14 cellular contexts compared by ENCODE assay signal in genomic region chr15:90030376-90030775, GRCh38. TPM values are rescaled to one million over a fixed set of nuclear protein-coding genes. Genes with fewer than 3 reads are reported as not detected.
DNase-seq lines count a peak whose midpoint lies in the region; ATAC-seq and TF ChIP-seq lines count a peak whose summit lies in the region.
"Had no signal": no experiment of that assay in that cellular context is flagged by ENCODE, and none has a peak within 500 bp of the region (broad histone marks: within the 10 kb centered on the region; RNA-seq: fewer than 3 reads in every experiment).

No MANE protein-coding gene starts in this region.

- H3K4me3 ChIP-seq in NB4 (ENCODE audit: low read depth, low read length) (no peak overlapping the region), heart left ventricle (no peak overlapping the region), psoas muscle (no peak overlapping the region)
- H3K4me3 ChIP-seq: mucosa of descending colon, SJSA1, vagina had no signal

- H3K27me3 ChIP-seq in CD4-positive, alpha-beta T cell (ENCODE audit: control insufficient read depth, insufficient read depth, low read length), result no peaks in the 10 kb centered on the region
- H3K27me3 ChIP-seq in heart left ventricle (no peaks in the 10 kb centered on the region), psoas muscle (ENCODE audit: insufficient read depth in 3 of 3, low read length in 2 of 3) (no peaks in the 10 kb centered on the region)
- H3K27me3 ChIP-seq: SJSA1, vagina had no signal

- TF ChIP-seq POLR2A in NB4 (IDR thresholded peaks at IDR 0.05; ENCODE audit: extremely low read depth, insufficient read length), result no peak
- TF ChIP-seq POLR2A in heart left ventricle (IDR thresholded peaks at IDR 0.05), result no peak

- H3K9me3 ChIP-seq in CD4-positive, alpha-beta T cell (ENCODE audit: control insufficient read depth, low read length), result no peaks in the 10 kb centered on the region
- H3K9me3 ChIP-seq in heart left ventricle (no peaks in the 10 kb centered on the region), psoas muscle (no peaks in the 10 kb centered on the region)
- H3K9me3 ChIP-seq: mucosa of descending colon, SJSA1, vagina had no signal

- H3K4me1 Mint-ChIP-seq in CD4-positive, alpha-beta T cell (ENCODE audit: low read depth), result peaks cover 39% of the 10 kb centered on the region
- H3K4me1 Mint-ChIP-seq in activated T-cell treated with anti-CD3 and anti-CD28 coated beads, Interleukin-2, amount 50 U/mL, for 24 hours (ENCODE audit: low read depth), result peaks cover 42% of the 10 kb centered on the region

- no peaks in the 10 kb centered on the region for H3K9me3 Mint-ChIP-seq in CD4-positive, alpha-beta T cell
- H3K9me3 Mint-ChIP-seq in activated T-cell treated with anti-CD3 and anti-CD28 coated beads, Interleukin-2, amount 50 U/mL, for 24 hours, result no peaks in the 10 kb centered on the region
- H3K9me3 Mint-ChIP-seq: activated naive CD4-positive, alpha-beta T cell treated with anti-CD3 and anti-CD28 coated beads for 36 hours had no signal

- no peak for ATAC-seq in CD4-positive, alpha-beta T cell (ENCODE audit: poor library complexity)
- ATAC-seq in heart left ventricle (peak; percentile 36 to 74 (median 64)), psoas muscle (peak; percentile 71 to 91 (median 90)), HG03520 (IDR thresholded peaks at IDR 0.05; ENCODE audit: unreplicated experiment) (no peak)
- ATAC-seq: mucosa of descending colon had no signal

- H3K27ac ChIP-seq in CD4-positive, alpha-beta T cell (ENCODE audit: low read depth, low read length), result no peak overlapping the region
- H3K27ac ChIP-seq in heart left ventricle, result peak overlapping the region in 1 of 12 donors; percentile 97
- peak overlapping the region; percentile 16 for H3K27ac ChIP-seq in psoas muscle
- H3K27ac ChIP-seq: SJSA1, vagina had no signal

- H3K36me3 Mint-ChIP-seq in CD4-positive, alpha-beta T cell (ENCODE audit: low read depth), result peaks cover 7% of the 10 kb centered on the region
- peaks cover 4% of the 10 kb centered on the region for H3K36me3 Mint-ChIP-seq in activated T-cell treated with anti-CD3 and anti-CD28 coated beads, Interleukin-2, amount 50 U/mL, for 24 hours (ENCODE audit: low read depth)

- H3K4me3 Mint-ChIP-seq in CD4-positive, alpha-beta T cell, result peak overlapping the region; percentile 20
- no peak overlapping the region for H3K4me3 Mint-ChIP-seq in activated T-cell treated with anti-CD3 and anti-CD28 coated beads, Interleukin-2, amount 50 U/mL, for 24 hours
- H3K4me3 Mint-ChIP-seq: activated naive CD4-positive, alpha-beta T cell treated with anti-CD3 and anti-CD28 coated beads for 36 hours had no signal

- DNase-seq in CD4-positive, alpha-beta T cell, result no peak
- DNase-seq in NB4 (ENCODE audit: low read depth) (peak; percentile 32), heart left ventricle (peak in 3 of 5 donors; percentile 55 to 67 (median 65)), psoas muscle (peak; percentile 51 to 81), SIG-M5 treated with dmso at 0.1 percent for 504 hours (lab: John Stamatoyannopoulos, UW; ENCODE audit: unreplicated experiment) (no peak)
- no peak for DNase-seq in activated T-cell treated with anti-CD3 and anti-CD28 coated beads, Interleukin-2, amount 50 U/mL, for 24 hours
- DNase-seq: activated naive CD4-positive, alpha-beta T cell treated with anti-CD3 and anti-CD28 coated beads for 36 hours; Calu3; NCI-H1092 treated with DMSO at 0.1 percent for 48 hours; NCI-H524 treated with DMSO at 0.1 percent for 48 hours had no signal

- TF ChIP-seq CTCF in CD4-positive, alpha-beta T cell (IDR thresholded peaks at IDR 0.05), result no peak
- TF ChIP-seq CTCF in NB4 (IDR thresholded peaks at IDR 0.05; ENCODE audit: low read depth, low read length), result no peak
- no peak for TF ChIP-seq CTCF in heart left ventricle (IDR thresholded peaks at IDR 0.05)
- TF ChIP-seq CTCF in psoas muscle (IDR thresholded peaks at IDR 0.05), result no peak

- no peaks in the 10 kb centered on the region for H3K36me3 ChIP-seq in heart left ventricle
- H3K36me3 ChIP-seq in psoas muscle (ENCODE audit: insufficient read depth in 1 of 2, low read depth in 1 of 2), result no peaks in the 10 kb centered on the region
- H3K36me3 ChIP-seq: SJSA1, vagina had no signal

- H3K27ac Mint-ChIP-seq in CD4-positive, alpha-beta T cell, result no peak overlapping the region
- no peak overlapping the region for H3K27ac Mint-ChIP-seq in activated T-cell treated with anti-CD3 and anti-CD28 coated beads, Interleukin-2, amount 50 U/mL, for 24 hours

- no peaks in the 10 kb centered on the region for H3K27me3 Mint-ChIP-seq in CD4-positive, alpha-beta T cell
- no peaks in the 10 kb centered on the region for H3K27me3 Mint-ChIP-seq in activated T-cell treated with anti-CD3 and anti-CD28 coated beads, Interleukin-2, amount 50 U/mL, for 24 hours

- CTCF ChIA-PET in CD4-positive, alpha-beta T cell (lab: Charles Lee), result no interaction called here

- intact Hi-C loops in CD4-positive, alpha-beta T cell (cut with DNase I, micrococcal nuclease), result no loop called here
- intact Hi-C loops in heart left ventricle (cut with DNase I) (loop anchor here in 1 of 10 donors (5.0 kb wide), 1 partner anchor 37 kb away; no protein-coding TSS in a partner anchor), psoas muscle (cut with DNase I) (no loop called here)

- POLR2A ChIA-PET in CD4-positive, alpha-beta T cell (lab: Charles Lee), result interaction anchor here (1.0 to 1.4 kb wide), 3 partner anchors 13 to 204 kb away, joined by 3 read pairs; partner anchors contain the start of genes CIB1 and GDPGP1

- H3K4me1 ChIP-seq in heart left ventricle (peaks cover 6 to 85% (median 34%) of the 10 kb centered on the region in 12 donors), psoas muscle (peaks cover 17% of the 10 kb centered on the region)
- H3K4me1 ChIP-seq: SJSA1 had no signal

- 70 to 78% (median 75%) methylated on average over 8 of the region's 8 CpGs for WGBS in heart left ventricle, 4 donors
- WGBS in psoas muscle, 3 donors, result 46 to 65% (median 53%) methylated on average over 8 of the region's 8 CpGs

RNA-seq across cellular contexts. Expression of gene ZNF710, which starts 29.3 kb away (rescaled TPM):
- total RNA-seq in CD4-positive, alpha-beta T cell, result 1 to 10 TPM; 6.5 to 7.7 TPM
- 10 to 100 TPM in 1 of 9 donors, 1 to 10 TPM in 8; 2.9 to 22.4 (median 5.9) TPM for total RNA-seq in heart left ventricle
- 1 to 10 TPM; 3.4 to 6.1 TPM for polyA plus RNA-seq in heart left ventricle
- 1 to 10 TPM; 3.1 to 8.1 (median 5.6) TPM for total RNA-seq in psoas muscle
- polyA plus RNA-seq in psoas muscle, result 1 to 10 TPM; 1.3 to 4.5 (median 1.9) TPM

Comparison
In these comparisons a context has a peak if more than half of its experiments do, and no peak if none do; other contexts are left out.
1. ATAC-seq: peak in heart left ventricle (4 of 4) and psoas muscle (4 of 4); none in CD4-positive, alpha-beta T cell (single experiment) and HG03520 (single experiment).
2. DNase-seq: peak in NB4 (single experiment), heart left ventricle (3 of 5) and psoas muscle (2 of 2); none in CD4-positive, alpha-beta T cell (0 of 10), SIG-M5 treated with dmso at 0.1 percent for 504 hours (single experiment) and activated T-cell treated with anti-CD3 and anti-CD28 coated beads, Interleukin-2, amount 50 U/mL, for 24 hours (single experiment).